Comparison of ENCODE assay signal across 18 cellular contexts in genomic region chr12:100867639-100868393, GRCh38.
DNase-seq lines count a peak whose midpoint lies in the region; ATAC-seq, FAIRE-seq and TF ChIP-seq lines count a peak whose summit lies in the region.
"Had no signal": no experiment of that assay in that cellular context is flagged by ENCODE, and none has a peak within 500 bp of the region (broad histone marks: within the 10 kb centered on the region; RNA-seq: fewer than 3 reads in every experiment).

No MANE protein-coding gene starts in this region.

- H3K4me1 Mint-ChIP-seq in astrocyte (ENCODE audit: low read depth, unreplicated experiment) = peaks cover 27% of the 10 kb centered on the region

- H3K4me3 Mint-ChIP-seq in astrocyte (ENCODE audit: unreplicated experiment) = no peak overlapping the region
- H3K4me3 Mint-ChIP-seq: CD4-positive, alpha-beta T cell had no signal

- no peak overlapping the region for H3K56ac ChIP-seq in mesendoderm (ENCODE audit: low read length)

- no peak overlapping the region for H3K23ac ChIP-seq in mesendoderm (ENCODE audit: low read length)

- no peaks in the 10 kb centered on the region for H3K79me1 ChIP-seq in mesendoderm (ENCODE audit: low read length)

- H3K79me2 ChIP-seq in astrocyte (ENCODE audit: insufficient read depth, low read length) = no peaks in the 10 kb centered on the region
- H3K79me2 ChIP-seq in mesendoderm (ENCODE audit: control insufficient read depth, insufficient read depth, low read length) = no peaks in the 10 kb centered on the region

- ATAC-seq in HG02678 (IDR thresholded peaks at IDR 0.05; ENCODE audit: unreplicated experiment) = no peak
- ATAC-seq in HG03469 (IDR thresholded peaks at IDR 0.05; ENCODE audit: unreplicated experiment) = no peak

- H2AK5ac ChIP-seq in mesendoderm (ENCODE audit: low read length) = no peak overlapping the region

- H2BK120ac ChIP-seq in mesendoderm (ENCODE audit: low read depth, low read length) = no peak overlapping the region

- WGBS in mesendoderm (ENCODE audit: extremely low coverage, insufficient coverage, low lambda C conversion rate) = no CpG with 5 or more reads among the region's 4 CpGs

- H2BK15ac ChIP-seq in mesendoderm (replicated peaks; ENCODE audit: low read depth) = no peak overlapping the region

- no peak for FAIRE-seq in astrocyte (lab: Jason Lieb, UNC)

- H2BK5ac ChIP-seq in mesendoderm (ENCODE audit: low read length) = no peak overlapping the region

- no peak overlapping the region for H4K8ac ChIP-seq in mesendoderm (ENCODE audit: low read depth, low read length)

- H3K36me3 ChIP-seq in astrocyte (ENCODE audit: insufficient read depth, low read length) (no peaks in the 10 kb centered on the region), mesendoderm (ENCODE audit: control insufficient read depth, insufficient read depth, low read length) (no peaks in the 10 kb centered on the region)
- H3K36me3 ChIP-seq: MG63, SJSA1 had no signal

- H3K4me2 ChIP-seq in astrocyte (ENCODE audit: low read length) = peak overlapping the region; percentile 45
- H3K4me2 ChIP-seq in mesendoderm (ENCODE audit: low read length) = no peak overlapping the region

- H4K20me1 ChIP-seq in astrocyte (ENCODE audit: insufficient read depth, low read length) = peaks cover 3% of the 10 kb centered on the region

- no peak overlapping the region for H3K4ac ChIP-seq in mesendoderm (ENCODE audit: low read depth, low read length)

- H3K9me3 ChIP-seq in astrocyte (ENCODE audit: insufficient read depth, low read depth, low read length) = no peaks in the 10 kb centered on the region
- H3K9me3 ChIP-seq: MG63, SJSA1 had no signal

- no peak overlapping the region for H3K27ac ChIP-seq in astrocyte (ENCODE audit: low read depth, low read length)
- no peak overlapping the region for H3K27ac ChIP-seq in mesendoderm (ENCODE audit: low read depth, low read length)
- H3K27ac ChIP-seq: HL-60, SJSA1 had no signal

- H3K27me3 ChIP-seq in astrocyte (ENCODE audit: insufficient read depth, low read length) (no peaks in the 10 kb centered on the region), mesendoderm (ENCODE audit: insufficient read depth, low read length, poor library complexity) (no peaks in the 10 kb centered on the region)
- H3K27me3 ChIP-seq: MG63, SJSA1 had no signal

- DNase-seq in DMS79 (lab: John Stamatoyannopoulos, UW) (peak; percentile 63), NCI-H1105 (lab: John Stamatoyannopoulos, UW) (peak; percentile 25), astrocyte (ENCODE audit: low read depth) (no peak), mesendoderm (peak; percentile 47), iPS-NIHi11 (ENCODE audit: low spot score) (no peak)
- DNase-seq: AML-193; CD4-positive, alpha-beta T cell; KG1; NCI-H1092 treated with DMSO at 0.1 percent for 48 hours; NCI-H2171; NCI-H510A treated with DMSO at 0.1 percent for 48 hours; RPMI8226; SW 1271 had no signal

- H3K9ac ChIP-seq in astrocyte (ENCODE audit: low read length) (no peak overlapping the region), mesendoderm (ENCODE audit: low read length) (no peak overlapping the region)

- H2AFZ ChIP-seq in astrocyte (ENCODE audit: low read depth, low read length) = no peak overlapping the region

- no peak for TF ChIP-seq CTCF in astrocyte (IDR thresholded peaks at IDR 0.05; ENCODE audit: insufficient read depth, low read depth, low read length)

- H4K5ac ChIP-seq in mesendoderm (ENCODE audit: low read length) = no peak overlapping the region

- peaks cover 14% of the 10 kb centered on the region for H3K36me3 Mint-ChIP-seq in astrocyte (ENCODE audit: low read depth, unreplicated experiment)

- no peak overlapping the region for H3K27ac Mint-ChIP-seq in astrocyte (ENCODE audit: unreplicated experiment)
- H3K27ac Mint-ChIP-seq: CD4-positive, alpha-beta T cell had no signal

- H3K27me3 Mint-ChIP-seq in astrocyte (ENCODE audit: low read depth, unreplicated experiment) = no peaks in the 10 kb centered on the region
- H3K27me3 Mint-ChIP-seq: CD4-positive, alpha-beta T cell had no signal

- no peak overlapping the region for H3K18ac ChIP-seq in mesendoderm (ENCODE audit: low read length)

- H3K4me3 ChIP-seq in astrocyte (ENCODE audit: insufficient read depth, low read depth, low read length) (no peak overlapping the region), mesendoderm (ENCODE audit: low read length) (no peak overlapping the region)
- H3K4me3 ChIP-seq: MG63, SJSA1 had no signal

- peaks cover 8% of the 10 kb centered on the region for H3K9me3 Mint-ChIP-seq in astrocyte (ENCODE audit: unreplicated experiment)

- H3K4me1 ChIP-seq in astrocyte (ENCODE audit: insufficient read depth, low read length) = peaks cover 19% of the 10 kb centered on the region
- H3K4me1 ChIP-seq in mesendoderm (ENCODE audit: control insufficient read depth, low read depth, low read length) = no peaks in the 10 kb centered on the region
- H3K4me1 ChIP-seq: SJSA1 had no signal

Comparison
In these comparisons a context has a peak if more than half of its experiments do, and no peak if none do; other contexts are left out.
1. DNase-seq: peak in DMS79 (single experiment), NCI-H1105 (single experiment) and mesendoderm (single experiment); none in astrocyte (single experiment) and iPS-NIHi11 (single experiment).